Comparison of ENCODE assay signal across 17 cellular contexts in the genomic region with DNA sequence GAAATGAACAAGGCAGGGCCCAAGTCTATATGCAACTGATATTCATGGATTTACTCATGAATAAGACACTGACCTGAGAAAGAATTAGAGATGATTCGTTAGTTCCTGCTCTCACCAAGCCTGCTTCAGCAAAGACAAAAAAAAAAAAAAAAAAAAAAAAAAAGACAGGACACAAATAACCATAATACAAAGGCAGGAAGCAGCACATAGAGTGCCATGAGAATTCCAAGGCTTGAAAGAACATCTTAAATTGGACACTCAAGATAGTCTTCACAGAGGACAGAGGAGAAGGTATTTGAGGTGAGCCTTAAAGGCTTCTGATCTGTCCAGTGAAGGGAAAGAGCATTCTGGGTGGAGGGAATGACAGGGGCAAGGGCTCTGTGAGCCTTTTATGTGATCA. TPM values are rescaled to one million over a fixed set of nuclear protein-coding genes. Genes with fewer than 3 reads are reported as not detected.
A peak's percentile ranks its signal among the peaks of the same experiment; 100 is the strongest.
DNase-seq lines count a peak whose midpoint lies in the region; ATAC-seq, FAIRE-seq and TF ChIP-seq lines count a peak whose summit lies in the region.
"Had no signal": no experiment of that assay in that cellular context is flagged by ENCODE, and none has a peak within 500 bp of the region (broad histone marks: within the 10 kb centered on the region; RNA-seq: fewer than 3 reads in every experiment).

No MANE protein-coding gene starts in this region.

- H3K9me3 ChIP-seq in A549, result peaks cover 37% of the 10 kb centered on the region
- peaks cover 0 to 8% (median 6%) of the 10 kb centered on the region in 4 donors for H3K9me3 ChIP-seq in stomach
- no peaks in the 10 kb centered on the region for H3K9me3 ChIP-seq in testis

- TF ChIP-seq CTCF in A549 (IDR thresholded peaks at IDR 0.05) (no peak), bronchial epithelial cell (IDR thresholded peaks at IDR 0.05; ENCODE audit: insufficient read depth, low read length, severe bottlenecking) (no peak), fibroblast of pulmonary artery (IDR thresholded peaks at IDR 0.05; ENCODE audit: low read length, missing control alignments) (no peak), stomach (IDR thresholded peaks at IDR 0.05) (no peak), testis (IDR thresholded peaks at IDR 0.05) (no peak)

- 85% methylated on average over 1 of the region's 1 CpG for WGBS in A549 (ENCODE audit: missing lambda C conversion rate)
- WGBS in stomach, 5 donors, result 37 to 73% (median 58%) methylated on average over 1 of the region's 1 CpG
- 72 to 82% methylated on average over 1 of the region's 1 CpG for WGBS in testis, 2 donors

- CTCF ChIA-PET in A549 (lab: Yijun Ruan, JAX), result interaction anchor here (1.0 to 20.8 kb wide), 7 partner anchors 12 to 401 kb away, joined by 3 to 522 read pairs (median 43); partner anchors contain the start of gene NR2E3

- DNase-seq in A549 (ENCODE audit: low read depth in 1 of 2, low spot score in 1 of 2) (no peak), bronchial epithelial cell (ENCODE audit: low read depth) (peak; percentile 40), fibroblast of pulmonary artery (ENCODE audit: low read depth) (peak; percentile 11), stomach (no peak), NCI-H1092 (lab: John Stamatoyannopoulos, UW) (no peak), occipital lobe (lab: John Stamatoyannopoulos, UW) (no peak), testis (no peak)
- DNase-seq: 8988T; ACHN; CD4-positive, CD25-positive, alpha-beta regulatory T cell; DMS 273 treated with DMSO at 0.1 percent for 48 hours; GOT3; H9 had no signal

- TF ChIP-seq POLR2A in A549 (IDR thresholded peaks at IDR 0.05; ENCODE audit: low read length), result no peak
- no peak for TF ChIP-seq POLR2A in stomach (IDR thresholded peaks at IDR 0.05)
- TF ChIP-seq POLR2A in testis (IDR thresholded peaks at IDR 0.05), result no peak

- H3K36me3 ChIP-seq in bronchial epithelial cell (ENCODE audit: control insufficient read depth, insufficient read depth, low read length) (no peaks in the 10 kb centered on the region), stomach (peaks cover 0 to 23% (median 15%) of the 10 kb centered on the region in 4 donors), testis (ENCODE audit: low read depth, missing control alignments) (no peaks in the 10 kb centered on the region)
- H3K36me3 ChIP-seq: BLaER1 treated with 17β-estradiol and CSF1 and Interleukin-3, amounts not matched to agents 10 nM and 100 nM had no signal

- no peak for ATAC-seq in A549
- ATAC-seq: GM12878 had no signal

- peaks cover 35% of the 10 kb centered on the region for H3K4me1 ChIP-seq in A549
- peaks cover 0 to 10% (median 0%) of the 10 kb centered on the region in 4 donors for H3K4me1 ChIP-seq in stomach
- no peaks in the 10 kb centered on the region for H3K4me1 ChIP-seq in testis

- FAIRE-seq in A549 (lab: Jason Lieb, UNC) (no peak), bronchial epithelial cell (lab: Jason Lieb, UNC) (no peak)
- FAIRE-seq: GM12878, GM18507 had no signal

- no peak overlapping the region for H3K4me2 ChIP-seq in A549

- intact Hi-C loops in stomach (cut with DNase I; ENCODE audit: low total_unique reads), result no loop called here
- intact Hi-C loops in testis (cut with DNase I; ENCODE audit: low total_unique reads), result no loop called here

- H3K4me3 ChIP-seq in A549, result no peak overlapping the region
- H3K4me3 ChIP-seq in bronchial epithelial cell (ENCODE audit: low read depth, low read length), result no peak overlapping the region
- no peak overlapping the region for H3K4me3 ChIP-seq in fibroblast of pulmonary artery (replicated peaks; ENCODE audit: low read depth, low read length)
- H3K4me3 ChIP-seq in stomach, result no peak overlapping the region
- H3K4me3 ChIP-seq in testis, result no peak overlapping the region
- H3K4me3 ChIP-seq: BLaER1 treated with 17β-estradiol and CSF1 and Interleukin-3, amounts not matched to agents 10 nM and 100 nM; GM12878 had no signal

- no peak for TF ChIP-seq RAD21 in A549 (conservative IDR thresholded peaks at IDR 0.05 in 1 of 2, IDR thresholded peaks at IDR 0.05 in 1 of 2)

- peak overlapping the region; percentile 16 to 99; a peak in 3 of 6 replicates for H3K27ac ChIP-seq in A549
- peak overlapping the region in 4 of 5 donors; percentile 22 to 56 (median 31) for H3K27ac ChIP-seq in stomach
- H3K27ac ChIP-seq in testis, result no peak overlapping the region
- H3K27ac ChIP-seq: BLaER1 treated with 17β-estradiol and CSF1 and Interleukin-3, amounts not matched to agents 10 nM and 100 nM had no signal

- POLR2A ChIA-PET in A549 (lab: Yijun Ruan, JAX), result no interaction called here

- TF ChIP-seq EP300 in A549 (IDR thresholded peaks at IDR 0.05) (no peak), stomach (IDR thresholded peaks at IDR 0.05) (no peak)

- H3K27me3 ChIP-seq in bronchial epithelial cell (ENCODE audit: control insufficient read depth, insufficient read depth, low read length), result no peaks in the 10 kb centered on the region
- no peaks in the 10 kb centered on the region for H3K27me3 ChIP-seq in stomach
- no peaks in the 10 kb centered on the region for H3K27me3 ChIP-seq in testis
- H3K27me3 ChIP-seq: BLaER1 treated with 17β-estradiol and CSF1 and Interleukin-3, amounts not matched to agents 10 nM and 100 nM had no signal

TF ChIP-seq in A549, 52 proteins besides CTCF, POLR2A, EP300 and RAD21:
- TF ChIP-seq, protein P1, sequence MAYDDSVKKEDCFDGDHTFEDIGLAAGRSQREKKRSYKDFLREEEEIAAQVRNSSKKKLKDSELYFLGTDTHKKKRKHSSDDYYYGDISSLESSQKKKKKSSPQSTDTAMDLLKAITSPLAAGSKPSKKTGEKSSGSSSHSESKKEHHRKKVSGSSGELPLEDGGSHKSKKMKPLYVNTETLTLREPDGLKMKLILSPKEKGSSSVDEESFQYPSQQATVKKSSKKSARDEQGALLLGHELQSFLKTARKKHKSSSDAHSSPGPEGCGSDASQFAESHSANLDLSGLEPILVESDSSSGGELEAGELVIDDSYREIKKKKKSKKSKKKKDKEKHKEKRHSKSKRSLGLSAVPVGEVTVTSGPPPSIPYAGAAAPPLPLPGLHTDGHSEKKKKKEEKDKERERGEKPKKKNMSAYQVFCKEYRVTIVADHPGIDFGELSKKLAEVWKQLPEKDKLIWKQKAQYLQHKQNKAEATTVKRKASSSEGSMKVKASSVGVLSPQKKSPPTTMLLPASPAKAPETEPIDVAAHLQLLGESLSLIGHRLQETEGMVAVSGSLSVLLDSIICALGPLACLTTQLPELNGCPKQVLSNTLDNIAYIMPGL (CRISPR knock-in tag; IDR thresholded peaks at IDR 0.05; ENCODE audit: borderline replicate concordance), result no peak
- no peak for TF ChIP-seq HOXB13 (CRISPR knock-in tag; IDR thresholded peaks at IDR 0.05; ENCODE audit: low read depth)
- TF ChIP-seq, protein P2, sequence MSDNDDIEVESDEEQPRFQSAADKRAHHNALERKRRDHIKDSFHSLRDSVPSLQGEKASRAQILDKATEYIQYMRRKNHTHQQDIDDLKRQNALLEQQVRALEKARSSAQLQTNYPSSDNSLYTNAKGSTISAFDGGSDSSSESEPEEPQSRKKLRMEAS (IDR thresholded peaks at IDR 0.05), result no peak
- TF ChIP-seq CBX8 (IDR thresholded peaks at IDR 0.05), result no peak
- no peak for TF ChIP-seq NPAS2 (CRISPR knock-in tag; IDR thresholded peaks at IDR 0.05; ENCODE audit: borderline replicate concordance)
- no peak for TF ChIP-seq ZNF302 (CRISPR knock-in tag; IDR thresholded peaks at IDR 0.05)
- TF ChIP-seq KDM5A (IDR thresholded peaks at IDR 0.05), result no peak
- TF ChIP-seq HDAC2 (IDR thresholded peaks at IDR 0.05), result no peak
- TF ChIP-seq CHD4 (IDR thresholded peaks at IDR 0.05; ENCODE audit: borderline replicate concordance), result no peak
- no peak for TF ChIP-seq BCL3 (IDR thresholded peaks at IDR 0.05)
TF ChIP-seq in A549: peak in this region for 0.

RNA-seq across cellular contexts. Expression of gene NR2E3, which starts 54.8 kb away (rescaled TPM):
- polyA plus RNA-seq in A549 (2011; rRNA removed) (0.71 and 0.79 TPM in 2 replicates), A549 (2017; fragmentation: RNase III; extraction: RNeasy Plus Mini Kit Qiagen cat#74134 plus additional on column Dnase treatment) (0.13 to 0.28 TPM (median 0.17 TPM) in 3 replicates), stomach (under 1 TPM in 2 of 3 donors, not detected in 1; 0.25 to 0.70 TPM), testis (ENCODE audit: insufficient read depth, low read depth, low replicate concordance) (1.2 TPM)
- polyA plus RNA-seq in A549 (2012; cell fraction: cytosol; rRNA removed), result 0.23 and 0.34 TPM in 2 replicates
- polyA plus RNA-seq in A549 (2012; cell fraction: nucleus; rRNA removed), result 2.4 and 3.3 TPM in 2 replicates
- 1.6 and 3.1 TPM in 2 replicates for polyA minus RNA-seq in A549 (2011; rRNA and poly(A)+ RNA removed)
- total RNA-seq in bronchial epithelial cell (0.26 TPM in 1 of 2 replicates, not detected in the other), stomach (1 to 10 TPM in 1 of 5 donors, under 1 TPM in 1, not detected in 3; 0.37 to 1.3 TPM), occipital lobe (0.16 TPM), testis (1 to 10 TPM; 4.3 to 4.8 TPM)
- total RNA-seq: CD4-positive, CD25-positive, alpha-beta regulatory T cell; Daoy; GM12878 had no signal

Comparison
In these comparisons a context has a peak if more than half of its experiments do, and no peak if none do; other contexts are left out.
1. DNase-seq: peak in bronchial epithelial cell (single experiment) and fibroblast of pulmonary artery (single experiment); none in A549 (0 of 2), stomach (single experiment), NCI-H1092 (single experiment), occipital lobe (single experiment) and testis (single experiment).
2. H3K27ac ChIP-seq: peak in A549 (2 of 2) and stomach (4 of 5); none in testis (0 of 2).